ENCODE assay signal across 17 cellular contexts in the genomic region with DNA sequence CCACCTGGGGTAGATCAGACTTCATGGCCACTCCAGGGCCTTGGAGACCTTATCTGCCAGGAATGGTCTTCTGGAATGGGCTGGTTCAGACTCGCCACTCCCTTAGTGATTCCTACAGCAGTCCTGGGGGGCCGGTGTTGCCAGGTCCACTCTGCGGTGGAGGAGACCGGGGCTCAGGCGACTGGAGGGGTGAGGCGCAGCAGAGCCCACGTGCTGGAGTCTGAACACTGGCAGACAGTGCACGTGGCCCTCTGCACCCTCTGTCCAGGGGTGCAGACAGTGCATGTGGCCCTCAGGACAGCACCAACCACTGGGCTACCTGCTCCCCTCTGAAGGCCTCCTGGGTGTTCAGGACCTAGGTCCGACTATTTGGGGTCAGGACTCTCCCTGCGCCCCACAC.
DNase-seq lines count a peak whose midpoint lies in the region; ATAC-seq, FAIRE-seq and TF ChIP-seq lines count a peak whose summit lies in the region.
"Had no signal": no experiment of that assay in that cellular context is flagged by ENCODE, and none has a peak within 500 bp of the region (broad histone marks: within the 10 kb centered on the region; RNA-seq: fewer than 3 reads in every experiment).

No MANE protein-coding gene starts in this region.

- BruUV-seq in OCI-LY7 (replicated peaks; lab: Mats Ljungman, UMichigan): no TSS peak

- H2BK20ac ChIP-seq in H9 (ENCODE audit: low read depth, low read length, poor library complexity, severe bottlenecking) (no peak overlapping the region), H1 (ENCODE audit: low read length) (no peak overlapping the region)

- no peak overlapping the region for H3K14ac ChIP-seq in H9 (ENCODE audit: insufficient read depth, low read length)
- H3K14ac ChIP-seq in H1 (ENCODE audit: insufficient read length): no peak overlapping the region

- H2BK15ac ChIP-seq in H9 (ENCODE audit: low read depth, low read length) (no peak overlapping the region), H1 (ENCODE audit: low read length) (no peak overlapping the region)

- H2BK120ac ChIP-seq in H9 (ENCODE audit: low read depth, low read length, poor library complexity, severe bottlenecking): no peak overlapping the region
- no peak overlapping the region for H2BK120ac ChIP-seq in H1 (replicated peaks; ENCODE audit: low read depth, low read length)

- no peaks in the 10 kb centered on the region for H3K9me2 ChIP-seq in OCI-LY7 (ENCODE audit: insufficient read depth, low read length)

- no peaks in the 10 kb centered on the region for H3K36me3 Mint-ChIP-seq in H9 (ENCODE audit: insufficient read depth in 1 of 3, low read depth in 3 of 3)
- H3K36me3 Mint-ChIP-seq: CD4-positive, alpha-beta memory T cell had no signal

- H2BK12ac ChIP-seq in H9 (ENCODE audit: insufficient read length, low read depth, low read length): no peak overlapping the region
- H2BK12ac ChIP-seq in H1 (ENCODE audit: low read depth, low read length): peak overlapping the region; percentile 50; the same call in 1 of the 2 replicates

- H4K5ac ChIP-seq in H9 (ENCODE audit: insufficient read length, low read depth, low read length): no peak overlapping the region
- H4K5ac ChIP-seq in H1 (ENCODE audit: insufficient read length, low read depth, low read length): no peak overlapping the region

- no peaks in the 10 kb centered on the region for H3K27me3 ChIP-seq in H9 (ENCODE audit: insufficient read depth, low read length)
- H3K27me3 ChIP-seq in H1 (replicated peaks in 1 of 4; ENCODE audit: control insufficient read depth in 3 of 4, extremely low read depth in 1 of 4, insufficient read depth in 3 of 4, low read length in 3 of 4): no peaks in the 10 kb centered on the region
- peaks cover 0 to 6% (median 0%) of the 10 kb centered on the region in 7 donors for H3K27me3 ChIP-seq in spleen (replicated peaks in 1 of 7)

- H3K27me3 Mint-ChIP-seq in H9 (ENCODE audit: low read depth): peaks cover 5% of the 10 kb centered on the region

- CTCF ChIA-PET in H1 (lab: Charles Lee; ENCODE audit: partially characterized antibody): interaction anchor here (1.2 kb wide), 1 partner anchor 8 kb away, joined by 4 read pairs; no protein-coding TSS in a partner anchor
- CTCF ChIA-PET in OCI-LY7 (lab: Charles Lee; ENCODE audit: unreplicated experiment): no interaction called here

- H3K4me1 ChIP-seq in H9 (ENCODE audit: insufficient read depth, low read length) (no peaks in the 10 kb centered on the region; the same call in 1 of the 2 replicates), H1 (replicated peaks in 1 of 4; ENCODE audit: control insufficient read depth in 3 of 4, insufficient read depth in 4 of 4, low read length in 3 of 4) (peaks cover 0 to 15% (median 7%) of the 10 kb centered on the region in 4 experiments; a peak in 4 of 7 replicates), spleen (peaks cover 4 to 51% (median 27%) of the 10 kb centered on the region in 6 donors), OCI-LY7 (ENCODE audit: insufficient read depth, low read length, poor library complexity, severe bottlenecking) (no peaks in the 10 kb centered on the region)

- H3K27ac Mint-ChIP-seq in H9: no peak overlapping the region
- H3K27ac Mint-ChIP-seq: CD4-positive, alpha-beta memory T cell had no signal

- H3K79me2 ChIP-seq in H9 (ENCODE audit: insufficient read depth, low read length) (no peaks in the 10 kb centered on the region), H1 (ENCODE audit: control insufficient read depth in 1 of 2, insufficient read depth in 2 of 2, low read length in 2 of 2) (no peaks in the 10 kb centered on the region), OCI-LY7 (ENCODE audit: insufficient read depth, low read depth, low read length) (no peaks in the 10 kb centered on the region)

- H3K4me2 ChIP-seq in H9 (ENCODE audit: insufficient read depth, insufficient read length, low read length) (no peak overlapping the region), H1 (ENCODE audit: insufficient read depth in 1 of 2, low read depth in 2 of 2, low read length in 2 of 2) (no peak overlapping the region), OCI-LY7 (ENCODE audit: low read length) (no peak overlapping the region)

- POLR2A ChIA-PET in H1 (lab: Charles Lee; ENCODE audit: partially characterized antibody) (no interaction called here), OCI-LY7 (lab: Charles Lee) (no interaction called here)

- no CpG with 5 or more reads among the region's 10 CpGs for WGBS in H9 (ENCODE audit: extremely low coverage, insufficient read length, low lambda C conversion rate)
- 77% methylated on average over 10 of the region's 10 CpGs; no CpG with 5 or more reads in 1 of the 2 experiments for WGBS in H1 (ENCODE audit: extremely low coverage in 1 of 2, insufficient coverage in 1 of 2, insufficient read length in 1 of 2, insufficient replicate concordance in 2 of 2, low coverage in 1 of 2, low lambda C conversion rate in 2 of 2, missing lambda C conversion rate in 1 of 2), 2 experiments
- WGBS in spleen, 5 donors: 85 to 95% (median 86%) methylated on average over 7 to 10 of the region's 10 CpGs; no CpG with 5 or more reads in 1 of the 5 donors

- ATAC-seq in Right ventricle myocardium inferior: no peak
- no peak for ATAC-seq in left ventricle myocardium superior
- no peak for ATAC-seq in HG03280 (IDR thresholded peaks at IDR 0.05; ENCODE audit: unreplicated experiment)
- ATAC-seq: GM12878 had no signal

- TF ChIP-seq RAD21 in H1 (IDR thresholded peaks at IDR 0.05 in 1 of 2, conservative IDR thresholded peaks at IDR 0.05 in 1 of 2; ENCODE audit: low read depth in 2 of 2, low read length in 2 of 2): no peak

- DNase-seq in Right ventricle myocardium inferior (ENCODE audit: missing footprints) (peak; percentile 52), left ventricle myocardium superior (no peak), H9 (no peak), H1 (ENCODE audit: low read depth in 1 of 2, low spot score in 2 of 2) (peak in 1 of 2 experiments; percentile 42), spleen (peak; percentile 57), NCI-H69 (lab: John Stamatoyannopoulos, UW) (no peak), OCI-LY7 (ENCODE audit: low spot score) (no peak)
- DNase-seq: 8988T; AML-193; C1 segment of cervical spinal cord; CD4-positive, alpha-beta memory T cell; DMS79; IMR-90 had no signal

- H4K20me1 ChIP-seq in H9 (ENCODE audit: control insufficient read depth, insufficient read depth, insufficient read length) (no peaks in the 10 kb centered on the region), H1 (replicated peaks in 1 of 2; ENCODE audit: control insufficient read depth in 1 of 2, insufficient read depth in 2 of 2, low read length in 2 of 2) (peaks cover 0 to 4% of the 10 kb centered on the region in 2 experiments), OCI-LY7 (ENCODE audit: insufficient read depth, low read length) (no peaks in the 10 kb centered on the region)

- no peak overlapping the region for H2AFZ ChIP-seq in H9 (ENCODE audit: low read length)
- H2AFZ ChIP-seq in H1 (ENCODE audit: low read length): no peak overlapping the region
- no peak overlapping the region for H2AFZ ChIP-seq in OCI-LY7 (ENCODE audit: low read length)

- H3K4me1 Mint-ChIP-seq in H9: peaks cover 23 to 35% of the 10 kb centered on the region in 2 experiments

- intact Hi-C loops in Right ventricle myocardium inferior (cut with DNase I) (no loop called here), left ventricle myocardium superior (cut with micrococcal nuclease) (no loop called here), spleen (cut with DNase I; ENCODE audit: low total_unique reads) (no loop called here), OCI-LY7 (cut with micrococcal nuclease; ENCODE audit: unreplicated experiment) (no loop called here)

- H3K4me3 ChIP-seq in H1 (ENCODE audit: extremely low read depth in 1 of 4, insufficient read depth in 2 of 4, low read depth in 3 of 4, low read length in 4 of 4) (no peak overlapping the region), spleen (no peak overlapping the region), OCI-LY7 (ENCODE audit: low read depth, low read length, poor library complexity, severe bottlenecking) (no peak overlapping the region)
- H3K4me3 ChIP-seq: GM12878 had no signal

- no peaks in the 10 kb centered on the region for H3K9me3 ChIP-seq in H9 (ENCODE audit: control insufficient read depth, low read depth, low read length)
- no peaks in the 10 kb centered on the region for H3K9me3 ChIP-seq in H1 (ENCODE audit: insufficient read depth in 2 of 2, low read depth in 1 of 2, low read length in 1 of 2)
- H3K9me3 ChIP-seq in spleen: no peaks in the 10 kb centered on the region
- H3K9me3 ChIP-seq in OCI-LY7 (ENCODE audit: low read length): no peaks in the 10 kb centered on the region

- H3K9ac ChIP-seq in H9 (ENCODE audit: extremely low read depth, insufficient read length, low read length): no peak overlapping the region
- no peak overlapping the region for H3K9ac ChIP-seq in H1 (replicated peaks in 1 of 4; ENCODE audit: extremely low read depth in 1 of 4, low read depth in 3 of 4, low read length in 3 of 4)

- no peaks in the 10 kb centered on the region for H3K36me3 ChIP-seq in H1 (ENCODE audit: control insufficient read depth in 2 of 4, insufficient read depth in 4 of 4, low read length in 3 of 4)
- H3K36me3 ChIP-seq in spleen: no peaks in the 10 kb centered on the region
- H3K36me3 ChIP-seq in OCI-LY7 (ENCODE audit: insufficient read depth, low read length): no peaks in the 10 kb centered on the region

- no peak overlapping the region for H2AK5ac ChIP-seq in H9 (ENCODE audit: insufficient read length, low read length)
- 0 out of 2 replicates have a peak overlapping the region, but pooled peaks have one; percentile 39 for H2AK5ac ChIP-seq in H1 (ENCODE audit: low read depth, low read length)

- no peaks in the 10 kb centered on the region for H3K9me3 Mint-ChIP-seq in H9
- H3K9me3 Mint-ChIP-seq: CD4-positive, alpha-beta memory T cell had no signal

- peak overlapping the region; percentile 21 for H4K8ac ChIP-seq in H9 (replicated peaks; ENCODE audit: insufficient read length, low read depth, low read length)
- no peak overlapping the region for H4K8ac ChIP-seq in H1 (ENCODE audit: extremely low read depth, insufficient read depth, low read length)

- H3K27ac ChIP-seq in H9 (ENCODE audit: insufficient read length, low read depth, low read length) (no peak overlapping the region), H1 (ENCODE audit: low read depth, low read length) (no peak overlapping the region), spleen (no peak overlapping the region), OCI-LY7 (ENCODE audit: low read depth, low read length, poor library complexity, severe bottlenecking) (no peak overlapping the region)

- no peak for TF ChIP-seq EP300 in H1 (IDR thresholded peaks at IDR 0.05; ENCODE audit: borderline replicate concordance in 1 of 2, low read depth in 2 of 2, low read length in 2 of 2)

- H2BK5ac ChIP-seq in H9 (ENCODE audit: insufficient read length, low read length) (no peak overlapping the region), H1 (ENCODE audit: low read depth, low read length) (peak overlapping the region; percentile 24; the same call in 1 of the 2 replicates)

- H3K23ac ChIP-seq in H9 (ENCODE audit: insufficient read length, low read depth, low read length) (no peak overlapping the region), H1 (ENCODE audit: insufficient read length) (no peak overlapping the region)

- H3K23me2 ChIP-seq in H9 (ENCODE audit: insufficient read length, low read depth, low read length, poor library complexity, severe bottlenecking) (no peaks in the 10 kb centered on the region), H1 (ENCODE audit: low read depth, low read length) (no peaks in the 10 kb centered on the region)

- TF ChIP-seq POLR2A in H1 (IDR thresholded peaks at IDR 0.05; ENCODE audit: control extremely low read depth in 1 of 2, low read depth in 2 of 2, low read length in 2 of 2): no peak
- TF ChIP-seq POLR2A in spleen (IDR thresholded peaks at IDR 0.05): no peak

- H4K91ac ChIP-seq in H9 (ENCODE audit: insufficient read length, low read depth, low read length) (no peak overlapping the region), H1 (replicated peaks; ENCODE audit: insufficient read length, low read length) (peak overlapping the region; percentile 61)

- TF ChIP-seq CTCF in H9 (conservative IDR thresholded peaks at IDR 0.05): no peak
- no peak for TF ChIP-seq CTCF in H1 (IDR thresholded peaks at IDR 0.05; ENCODE audit: control extremely low read depth in 1 of 3, insufficient read depth in 1 of 3, low read depth in 1 of 3, low read length in 3 of 3)
- no peak for TF ChIP-seq CTCF in spleen (IDR thresholded peaks at IDR 0.05 in 8 of 11, conservative IDR thresholded peaks at IDR 0.05 in 3 of 11)
- no peak for TF ChIP-seq CTCF in OCI-LY7 (conservative IDR thresholded peaks at IDR 0.05; ENCODE audit: low read length)

- no peak overlapping the region for H3K4ac ChIP-seq in H9 (ENCODE audit: low read depth, low read length)
- no peak overlapping the region for H3K4ac ChIP-seq in H1 (replicated peaks; ENCODE audit: insufficient read length, low read depth, low read length)

- H3K56ac ChIP-seq in H9 (ENCODE audit: insufficient read length, low read depth, low read length) (no peak overlapping the region), H1 (replicated peaks; ENCODE audit: insufficient read length, low read depth, low read length) (no peak overlapping the region)

- no peak overlapping the region for H3T11ph ChIP-seq in H9 (ENCODE audit: low read length)

- peak overlapping the region; percentile 23 for H3K18ac ChIP-seq in H9 (ENCODE audit: insufficient read length, low read depth, low read length)
- no peak overlapping the region; the same call in 1 of the 2 replicates for H3K18ac ChIP-seq in H1 (ENCODE audit: extremely low read depth, low read length)

- FAIRE-seq in H1 (lab: Jason Lieb, UNC): no peak
- FAIRE-seq: GM12878, GM18507, H54 had no signal

- no peaks in the 10 kb centered on the region for H3K79me1 ChIP-seq in H9 (ENCODE audit: insufficient read depth, low read depth, low read length, poor library complexity, severe bottlenecking)
- H3K79me1 ChIP-seq in H1 (ENCODE audit: low read depth, low read length): no peaks in the 10 kb centered on the region

- H3K4me3 Mint-ChIP-seq in H9: no peak overlapping the region
- H3K4me3 Mint-ChIP-seq: CD4-positive, alpha-beta memory T cell had no signal

Comparison
In these comparisons a context has a peak if more than half of its experiments do, and no peak if none do; other contexts are left out.
1. DNase-seq: peak in Right ventricle myocardium inferior (single experiment) and spleen (single experiment); none in left ventricle myocardium superior (single experiment), H9 (single experiment), NCI-H69 (single experiment) and OCI-LY7 (single experiment).